7 cellular contexts compared by ENCODE assay signal in genomic region chr15:84915011-84915958, GRCh38. TPM values are rescaled to one million over a fixed set of nuclear protein-coding genes. Genes with fewer than 3 reads are reported as not detected.
DNase-seq lines count a peak whose midpoint lies in the region; ATAC-seq, FAIRE-seq and TF ChIP-seq lines count a peak whose summit lies in the region.

No MANE protein-coding gene starts in this region.

- DNase-seq in HCT116 (ENCODE audit: low read depth, low spot score) (peak; percentile 81), epithelial cell of proximal tubule (ENCODE audit: low read depth) (peak; percentile 40), urothelium cell line (ENCODE audit: low spot score) (peak; percentile 94)
- peak; percentile 69 for DNase-seq in natural killer cell treated with Interleukin-12 subunit alpha and Interleukin-12 subunit beta and Interleukin-15 and Interleukin-18, amount 100 ng/mL, for 72 hours (ENCODE audit: low spot score)

- no peak for TF ChIP-seq POLR2A in HCT116 (IDR thresholded peaks at IDR 0.05; ENCODE audit: borderline replicate concordance, extremely low read depth, insufficient read depth, insufficient read length)

- no peaks in the 10 kb centered on the region for H4K20me1 ChIP-seq in HCT116 (ENCODE audit: insufficient read depth)
- H4K20me1 ChIP-seq in Loucy (ENCODE audit: insufficient read depth, low read length, poor library complexity, severe bottlenecking): no peaks in the 10 kb centered on the region

- H3K36me3 ChIP-seq in HCT116 (ENCODE audit: control insufficient read depth in 1 of 2, insufficient read depth in 2 of 2, low read length in 2 of 2) (no peaks in the 10 kb centered on the region), Loucy (ENCODE audit: insufficient read depth, low read length) (no peaks in the 10 kb centered on the region)

- peak overlapping the region in 1 of 2 donors; percentile 84 for H3K27ac Mint-ChIP-seq in natural killer cell treated with Interleukin-12 subunit alpha and Interleukin-12 subunit beta and Interleukin-15 and Interleukin-18, amount 100 ng/mL, for 72 hours

- H3K4me1 ChIP-seq in HCT116 (ENCODE audit: control insufficient read depth in 1 of 2, insufficient read depth in 2 of 2, low read length in 2 of 2): peaks cover 41 to 44% of the 10 kb centered on the region in 2 experiments
- H3K4me1 ChIP-seq in Loucy (ENCODE audit: insufficient read depth, low read length, poor library complexity, severe bottlenecking): peaks cover 17% of the 10 kb centered on the region

- intact Hi-C loops in HCT116 (cut with micrococcal nuclease): no loop called here

- no peaks in the 10 kb centered on the region for H3K9me2 ChIP-seq in HCT116 (ENCODE audit: insufficient read depth)
- H3K9me2 ChIP-seq in Loucy (replicated peaks; ENCODE audit: low read depth, low read length): no peaks in the 10 kb centered on the region

- RAD21 ChIA-PET in HCT116 (lab: Charles Lee; ENCODE audit: low non-redundant PET in 1 of 2, low total read pairs in 2 of 2, uncharacterized antibody in 2 of 2, unreplicated experiment in 2 of 2): no interaction called here

- no peaks in the 10 kb centered on the region for H3K36me3 Mint-ChIP-seq in natural killer cell treated with Interleukin-12 subunit alpha and Interleukin-12 subunit beta and Interleukin-15 and Interleukin-18, amount 100 ng/mL, for 72 hours

- ATAC-seq in GM18502 (IDR thresholded peaks at IDR 0.05; ENCODE audit: poor library complexity, unreplicated experiment): peak; percentile 98
- ATAC-seq in HCT116: peak; percentile 93
- ATAC-seq in natural killer cell treated with Interleukin-12 subunit alpha and Interleukin-12 subunit beta and Interleukin-15 and Interleukin-18, amount 100 ng/mL, for 72 hours: peak; percentile 79 to 80

- no peaks in the 10 kb centered on the region for H3K9me3 Mint-ChIP-seq in natural killer cell treated with Interleukin-12 subunit alpha and Interleukin-12 subunit beta and Interleukin-15 and Interleukin-18, amount 100 ng/mL, for 72 hours

- peak overlapping the region; percentile 3 for H3K4me3 Mint-ChIP-seq in natural killer cell treated with Interleukin-12 subunit alpha and Interleukin-12 subunit beta and Interleukin-15 and Interleukin-18, amount 100 ng/mL, for 72 hours

- H3K9me3 ChIP-seq in HCT116 (ENCODE audit: control insufficient read depth in 1 of 2, insufficient read depth in 1 of 2, low read depth in 1 of 2, low read length in 2 of 2) (no peaks in the 10 kb centered on the region), Loucy (ENCODE audit: insufficient read depth, low read depth, low read length) (no peaks in the 10 kb centered on the region)

- peak overlapping the region in 1 of 2 experiments; percentile 37; a peak in 2 of 4 replicates for H3K4me3 ChIP-seq in HCT116 (replicated peaks in 1 of 2; ENCODE audit: low read depth in 1 of 2, low read length in 2 of 2)
- H3K4me3 ChIP-seq in Loucy (ENCODE audit: low read length, poor library complexity, severe bottlenecking): peak overlapping the region; percentile 1
- no peak overlapping the region for H3K4me3 ChIP-seq in epithelial cell of proximal tubule (ENCODE audit: low read depth, low read length)

- H3K4me2 ChIP-seq in HCT116 (ENCODE audit: low read length) (peak overlapping the region; percentile 75), Loucy (ENCODE audit: low read depth, low read length, poor library complexity, severe bottlenecking) (peak overlapping the region; percentile 56)

- CTCF ChIA-PET in HCT116 (lab: Charles Lee): no interaction called here

- no TSS peak for BruUV-seq in HCT116 (replicated peaks; lab: Mats Ljungman, UMichigan)

- H3K9ac ChIP-seq in HCT116 (ENCODE audit: low read length): 0 out of 2 replicates have a peak overlapping the region, but pooled peaks have one; percentile 35
- H3K9ac ChIP-seq in Loucy (ENCODE audit: low read depth, low read length, poor library complexity, severe bottlenecking): peak overlapping the region; percentile 1

- POLR2A ChIA-PET in HCT116 (lab: Charles Lee): interaction anchor here (1.1 kb wide), 1 partner anchor 284 kb away, joined by 3 read pairs; no protein-coding TSS in a partner anchor

- TF ChIP-seq CTCF in HCT116 (IDR thresholded peaks at IDR 0.05 in 2 of 3, conservative IDR thresholded peaks at IDR 0.05 in 1 of 3; ENCODE audit: borderline replicate concordance in 1 of 3, insufficient read depth in 1 of 3, low read depth in 2 of 3, low read length in 2 of 3) (no peak), Loucy (conservative IDR thresholded peaks at IDR 0.05; ENCODE audit: low read length) (no peak), VCaP (conservative IDR thresholded peaks at IDR 0.05) (no peak), epithelial cell of proximal tubule (conservative IDR thresholded peaks at IDR 0.05; ENCODE audit: low read depth, low read length) (no peak)

- TF ChIP-seq RAD21 in HCT116 (IDR thresholded peaks at IDR 0.05; ENCODE audit: low read depth): no peak

- no peaks in the 10 kb centered on the region for H3K27me3 ChIP-seq in HCT116 (ENCODE audit: insufficient read depth, low read length)
- no peaks in the 10 kb centered on the region for H3K27me3 ChIP-seq in Loucy (ENCODE audit: insufficient read depth, low read length, poor library complexity, severe bottlenecking)

- H3K27me3 Mint-ChIP-seq in natural killer cell treated with Interleukin-12 subunit alpha and Interleukin-12 subunit beta and Interleukin-15 and Interleukin-18, amount 100 ng/mL, for 72 hours: peaks cover 0 to 3% of the 10 kb centered on the region in 2 donors

- peak overlapping the region; percentile 71 for H2AFZ ChIP-seq in HCT116 (ENCODE audit: low read depth, low read length, poor library complexity, severe bottlenecking)
- peak overlapping the region; percentile 44 for H2AFZ ChIP-seq in Loucy (ENCODE audit: low read length)

- no peaks in the 10 kb centered on the region for H3K79me2 ChIP-seq in HCT116 (ENCODE audit: insufficient read depth, low read length)
- no peaks in the 10 kb centered on the region for H3K79me2 ChIP-seq in Loucy (ENCODE audit: insufficient read depth, low read length)

- H3K27ac ChIP-seq in HCT116 (ENCODE audit: low read depth, low read length) (peak overlapping the region; percentile 34; the same call in 1 of the 2 replicates), VCaP (peak overlapping the region; percentile 60)

- peaks cover 11 to 13% of the 10 kb centered on the region in 2 donors for H3K4me1 Mint-ChIP-seq in natural killer cell treated with Interleukin-12 subunit alpha and Interleukin-12 subunit beta and Interleukin-15 and Interleukin-18, amount 100 ng/mL, for 72 hours (ENCODE audit: low read depth in 2 of 2)

- peak; percentile 32 for FAIRE-seq in urothelium cell line (lab: Jason Lieb, UNC)

- H3F3A ChIP-seq in Loucy (ENCODE audit: low read depth): no peaks in the 10 kb centered on the region

TF ChIP-seq in HCT116, 20 proteins besides CTCF, POLR2A, EP300 and RAD21:
- TF ChIP-seq, protein P1, sequence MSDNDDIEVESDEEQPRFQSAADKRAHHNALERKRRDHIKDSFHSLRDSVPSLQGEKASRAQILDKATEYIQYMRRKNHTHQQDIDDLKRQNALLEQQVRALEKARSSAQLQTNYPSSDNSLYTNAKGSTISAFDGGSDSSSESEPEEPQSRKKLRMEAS (IDR thresholded peaks at IDR 0.05): no peak
- TF ChIP-seq POLR2AphosphoS5 (IDR thresholded peaks at IDR 0.05; ENCODE audit: low read depth, low read length): peak; percentile 65; the same call in 1 of the 2 replicates
- no peak for TF ChIP-seq JUND (IDR thresholded peaks at IDR 0.05)
- peak; percentile 25 for TF ChIP-seq YY1 (IDR thresholded peaks at IDR 0.05; ENCODE audit: extremely low read depth, insufficient replicate concordance, low read depth, low read length)

RNA-seq across cellular contexts. Expression of gene SLC28A1, which starts 30.8 kb away (rescaled TPM):
- not detected for total RNA-seq in HCT116 (2021; ENCODE audit: unreplicated experiment)
- polyA plus RNA-seq in HCT116 (2012): 0.02 TPM in 1 of 2 replicates, not detected in the other
- not detected in 2 replicates for total RNA-seq in epithelial cell of proximal tubule
- not detected for total RNA-seq in natural killer cell treated with Interleukin-12 subunit alpha and Interleukin-12 subunit beta and Interleukin-15 and Interleukin-18, amount 100 ng/mL, for 72 hours

Comparison
In these comparisons a context has a peak if more than half of its experiments do, and no peak if none do; other contexts are left out.
1. DNase-seq: peak in every context shown above with its lines; median percentile 94 in urothelium cell line; 81 in HCT116; 69 in natural killer cell treated with Interleukin-12 subunit alpha and Interleukin-12 subunit beta and Interleukin-15 and Interleukin-18, amount 100 ng/mL, for 72 hours; 40 in epithelial cell of proximal tubule.